In genomic region chr7:140176811-140177702, GRCh38 we compare ENCODE assay signal across 1 cellular context.
TF ChIP-seq lines count a peak whose summit lies in the region.

TSS of gene KDM7A (minus strand) at chr7:140176983. CDS start at chr7:140176937, 46 bp downstream.

TF ChIP-seq in HepG2, 621 proteins besides CTCF, POLR2A, EP300 and RAD21 (continued from another document and continues in another):
- TF ChIP-seq ZNF407 (CRISPR knock-in tag; IDR thresholded peaks at IDR 0.05; ENCODE audit: not compliant biosample characterization) (peak; percentile 87), AHDC1 (CRISPR knock-in tag; IDR thresholded peaks at IDR 0.05; ENCODE audit: borderline replicate concordance) (no peak), MAF1 (CRISPR knock-in tag; IDR thresholded peaks at IDR 0.05; ENCODE audit: borderline replicate concordance) (no peak), ZNF235 (CRISPR knock-in tag; IDR thresholded peaks at IDR 0.05; ENCODE audit: borderline replicate concordance) (peak; percentile 63; the same call in 1 of the 2 replicates), THAP9 (CRISPR knock-in tag; IDR thresholded peaks at IDR 0.05; ENCODE audit: borderline replicate concordance) (0 out of 2 replicates have a peak, but pooled peaks have one; percentile 18), ZNF703 (CRISPR knock-in tag; IDR thresholded peaks at IDR 0.05; ENCODE audit: borderline replicate concordance) (peak; percentile 28; the same call in 1 of the 2 replicates), MXD3 (CRISPR knock-in tag; IDR thresholded peaks at IDR 0.05) (peak; percentile 82), DNMT3B (CRISPR knock-in tag; conservative IDR thresholded peaks at IDR 0.05) (no peak), ATF2 (CRISPR knock-in tag; IDR thresholded peaks at IDR 0.05) (peak; percentile 24; the same call in 1 of the 2 replicates), RBM22 (optimal IDR thresholded peaks at IDR 0.05; ENCODE audit: low read length) (no peak), ZNF205 (CRISPR knock-in tag; IDR thresholded peaks at IDR 0.05) (0 out of 2 replicates have a peak, but pooled peaks have one; percentile 22), U2AF1 (optimal IDR thresholded peaks at IDR 0.05; ENCODE audit: low read depth, low read length) (peak; percentile 56), ZNF260 (CRISPR knock-in tag; IDR thresholded peaks at IDR 0.05; ENCODE audit: borderline replicate concordance, low read depth) (no peak), MBD4 (IDR thresholded peaks at IDR 0.05; ENCODE audit: borderline replicate concordance, low read length) (no peak), PPARG (CRISPR knock-in tag; conservative IDR thresholded peaks at IDR 0.05) (0 out of 2 replicates have a peak, but pooled peaks have one; percentile 18), RARA (CRISPR knock-in tag; IDR thresholded peaks at IDR 0.05) (peak; percentile 24; the same call in 1 of the 2 replicates), GTF2F1 (IDR thresholded peaks at IDR 0.05; ENCODE audit: low read length) (no peak), IRF1 (CRISPR knock-in tag; IDR thresholded peaks at IDR 0.05; ENCODE audit: low read depth) (no peak), RBFOX2 (IDR thresholded peaks at IDR 0.05; ENCODE audit: low read depth, low read length) (peak; percentile 96), ARID4A (CRISPR knock-in tag; IDR thresholded peaks at IDR 0.05; ENCODE audit: borderline replicate concordance) (peak; percentile 73; the same call in 1 of the 2 replicates), SMARCE1 (IDR thresholded peaks at IDR 0.05; ENCODE audit: borderline replicate concordance) (no peak), REPIN1 (CRISPR knock-in tag; IDR thresholded peaks at IDR 0.05; ENCODE audit: borderline replicate concordance, low read depth) (peak; percentile 82; the same call in 1 of the 2 replicates), TMF1 (CRISPR knock-in tag; IDR thresholded peaks at IDR 0.05; ENCODE audit: low read depth) (peak; percentile 92; the same call in 1 of the 2 replicates), GTF3A (CRISPR knock-in tag; conservative IDR thresholded peaks at IDR 0.05) (no peak), HINFP (CRISPR knock-in tag; IDR thresholded peaks at IDR 0.05; ENCODE audit: low read depth) (0 out of 2 replicates have a peak, but pooled peaks have one; percentile 50), CBX1 (IDR thresholded peaks at IDR 0.05; ENCODE audit: low read depth) (peak; percentile 31)
